Comparison of ENCODE assay signal across 8 cellular contexts in genomic region chr6:116370717-116371383, GRCh38. TPM values are rescaled to one million over a fixed set of nuclear protein-coding genes. Genes with fewer than 3 reads are reported as not detected.
DNase-seq lines count a peak whose midpoint lies in the region; ATAC-seq and TF ChIP-seq lines count a peak whose summit lies in the region.

Gene DSE (plus strand): TSS chr6:116370947. CDS start chr6:116399251, 28,304 bp downstream.

- under 1% methylated on average over 86 of the region's 86 CpGs for WGBS in thymus

- no peak within 1 kb of the TSS for H3K27ac Mint-ChIP-seq in activated naive CD4-positive, alpha-beta T cell treated with anti-CD3 and anti-CD28 coated beads, Interleukin-2, amount 50 U/mL, for 72 hours
- H3K27ac Mint-ChIP-seq in glutamatergic neuron (ENCODE audit: unreplicated experiment) (peak within 1 kb of the TSS; percentile 22), osteocyte (ENCODE audit: unreplicated experiment) (peak within 1 kb of the TSS; percentile 97)

- no peaks in the 10 kb centered on the region for H3K36me3 Mint-ChIP-seq in activated naive CD4-positive, alpha-beta T cell treated with anti-CD3 and anti-CD28 coated beads, Interleukin-2, amount 50 U/mL, for 72 hours
- H3K36me3 Mint-ChIP-seq in glutamatergic neuron (ENCODE audit: unreplicated experiment) (no peaks in the 10 kb centered on the region), osteocyte (ENCODE audit: unreplicated experiment) (no peaks in the 10 kb centered on the region)

- no peaks in the 10 kb centered on the region for H3K4me1 ChIP-seq in thymus (ENCODE audit: control insufficient read depth, insufficient read depth, low read length)

- H3K4me3 Mint-ChIP-seq in glutamatergic neuron (ENCODE audit: unreplicated experiment) (peak within 1 kb of the TSS; percentile 92), osteocyte (ENCODE audit: unreplicated experiment) (peak within 1 kb of the TSS; percentile 90)

- H3K27me3 ChIP-seq in thymus (ENCODE audit: control insufficient read depth, insufficient read depth), result peaks cover 4% of the 10 kb centered on the region

- peak; percentile 78 for DNase-seq in AG09319 (ENCODE audit: extremely low read depth, low read depth)
- DNase-seq in RKO (ENCODE audit: low spot score), result peak; percentile 60
- peak; percentile 42 to 59 for DNase-seq in activated naive CD4-positive, alpha-beta T cell treated with anti-CD3 and anti-CD28 coated beads, Interleukin-2, amount 50 U/mL, for 72 hours (ENCODE audit: low spot score in 2 of 2)
- DNase-seq in glutamatergic neuron, result peak; percentile 69
- DNase-seq in osteocyte (ENCODE audit: extremely low spot score, unreplicated experiment), result peak; percentile 89

- no peaks in the 10 kb centered on the region for H3K9me3 Mint-ChIP-seq in activated naive CD4-positive, alpha-beta T cell treated with anti-CD3 and anti-CD28 coated beads, Interleukin-2, amount 50 U/mL, for 72 hours
- no peaks in the 10 kb centered on the region for H3K9me3 Mint-ChIP-seq in glutamatergic neuron (ENCODE audit: unreplicated experiment)
- H3K9me3 Mint-ChIP-seq in osteocyte (ENCODE audit: unreplicated experiment), result no peaks in the 10 kb centered on the region

- H3K36me3 ChIP-seq in thymus (ENCODE audit: control insufficient read depth, insufficient read depth), result no peaks in the 10 kb centered on the region

- H3K27me3 Mint-ChIP-seq in glutamatergic neuron (ENCODE audit: unreplicated experiment), result peaks cover 4% of the 10 kb centered on the region
- no peaks in the 10 kb centered on the region for H3K27me3 Mint-ChIP-seq in osteocyte (ENCODE audit: unreplicated experiment)

- no peaks in the 10 kb centered on the region for H3K9me3 ChIP-seq in thymus (ENCODE audit: control insufficient read depth)

- H3K4me3 ChIP-seq in thymus (ENCODE audit: low read length), result peak within 1 kb of the TSS; percentile 66

- H3K4me1 Mint-ChIP-seq in glutamatergic neuron (ENCODE audit: low read depth, unreplicated experiment), result peaks cover 4% of the 10 kb centered on the region
- H3K4me1 Mint-ChIP-seq in osteocyte (ENCODE audit: unreplicated experiment), result peaks cover 42% of the 10 kb centered on the region

- TF ChIP-seq CTCF in AG09319 (IDR thresholded peaks at IDR 0.05; ENCODE audit: low read depth, low read length) (no peak), glutamatergic neuron (IDR thresholded peaks at IDR 0.05; ENCODE audit: partially characterized antibody, unreplicated experiment) (no peak), osteocyte (IDR thresholded peaks at IDR 0.05) (no peak)

- ATAC-seq in GM18873 (IDR thresholded peaks at IDR 0.05; ENCODE audit: low FRiP score, unreplicated experiment) (peak; percentile 58), HG03103 (IDR thresholded peaks at IDR 0.05; ENCODE audit: low read depth, unreplicated experiment) (peak; percentile 66)
- ATAC-seq in activated naive CD4-positive, alpha-beta T cell treated with anti-CD3 and anti-CD28 coated beads, Interleukin-2, amount 50 U/mL, for 72 hours, result peak; percentile 76 to 79

- H3K27ac ChIP-seq in thymus (ENCODE audit: low read depth), result peak within 1 kb of the TSS; percentile 90

RNA-seq across cellular contexts. Expression of gene DSE, which starts in this region (rescaled TPM):
- total RNA-seq in activated naive CD4-positive, alpha-beta T cell treated with anti-CD3 and anti-CD28 coated beads, Interleukin-2, amount 50 U/mL, for 72 hours, result 1 to 10 TPM; 5.8 to 6.0 TPM
- total RNA-seq in glutamatergic neuron (ENCODE audit: unreplicated experiment) (12.0 TPM), osteocyte (57.2 and 67.1 TPM in 2 replicates)
- 12.8 TPM for polyA plus RNA-seq in thymus

Comparison
In these comparisons a context has a peak if more than half of its experiments do, and no peak if none do; other contexts are left out.
1. Peak in every context shown above with its lines: DNase-seq, ATAC-seq, H3K4me3 ChIP-seq and H3K27ac ChIP-seq.
2. H3K27ac Mint-ChIP-seq: peak in glutamatergic neuron (single experiment) and osteocyte (single experiment); none in activated naive CD4-positive, alpha-beta T cell treated with anti-CD3 and anti-CD28 coated beads, Interleukin-2, amount 50 U/mL, for 72 hours (0 of 2).